Comparison of ENCODE assay signal across 18 cellular contexts in genomic region chr5:64347308-64347707, GRCh38.
DNase-seq lines count a peak whose midpoint lies in the region; ATAC-seq and TF ChIP-seq lines count a peak whose summit lies in the region.
"Had no signal": no experiment of that assay in that cellular context is flagged by ENCODE, and none has a peak within 500 bp of the region (broad histone marks: within the 10 kb centered on the region; RNA-seq: fewer than 3 reads in every experiment).

No MANE protein-coding gene starts in this region.

- H3F3A ChIP-seq in GM23248 (ENCODE audit: insufficient read depth), result no peaks in the 10 kb centered on the region

- no peak for TF ChIP-seq POLR2A in breast epithelium (IDR thresholded peaks at IDR 0.05)

- H3K9me3 ChIP-seq in breast epithelium, result peaks cover 0 to 9% of the 10 kb centered on the region in 2 donors
- no peaks in the 10 kb centered on the region for H3K9me3 ChIP-seq in GM23248 (ENCODE audit: low read depth)

- H2AFZ ChIP-seq in GM23248, result no peak overlapping the region

- CTCF ChIA-PET in MCF 10A (lab: Yijun Ruan, JAX), result interaction anchor here (0.7 to 5.9 kb wide), 7 partner anchors 24 to 435 kb away, joined by 3 to 48 read pairs (median 5); no protein-coding TSS in a partner anchor

- H3K4me1 ChIP-seq in breast epithelium, result no peaks in the 10 kb centered on the region
- H3K4me1 ChIP-seq in GM23248 (ENCODE audit: insufficient read depth), result no peaks in the 10 kb centered on the region
- H3K4me1 ChIP-seq: left lung had no signal

- H3K27ac Mint-ChIP-seq in MCF 10A (ENCODE audit: low read depth, unreplicated experiment), result no peak overlapping the region
- H3K27ac Mint-ChIP-seq in progenitor cell of endocrine pancreas, result no peak overlapping the region
- H3K27ac Mint-ChIP-seq: activated CD4-positive, alpha-beta T cell treated with anti-CD3 and anti-CD28 coated beads, Interleukin-2, amount 10 ng/mL, durations not matched to agents 24 days and 14 days; effector memory CD8-positive, alpha-beta T cell; naive thymus-derived CD4-positive, alpha-beta T cell had no signal

- H3K79me2 ChIP-seq in GM23248 (ENCODE audit: insufficient read depth), result no peaks in the 10 kb centered on the region

- H3K9ac ChIP-seq in GM23248, result no peak overlapping the region

- ATAC-seq in HG02970 (IDR thresholded peaks at IDR 0.05; ENCODE audit: low FRiP score, unreplicated experiment), result no peak
- no peak for ATAC-seq in HG03159 (IDR thresholded peaks at IDR 0.05; ENCODE audit: unreplicated experiment)
- ATAC-seq: effector memory CD8-positive, alpha-beta T cell; left lung; naive thymus-derived CD4-positive, alpha-beta T cell had no signal

- no TSS peak for BruUV-seq in MCF 10A (replicated peaks; lab: Mats Ljungman, UMichigan)

- in situ Hi-C loops in GM23248 (cut with MboI), result no loop called here

- H3K27me3 Mint-ChIP-seq in MCF 10A (ENCODE audit: insufficient read depth, unreplicated experiment) (no peaks in the 10 kb centered on the region), progenitor cell of endocrine pancreas (no peaks in the 10 kb centered on the region)
- H3K27me3 Mint-ChIP-seq: activated CD4-positive, alpha-beta T cell treated with anti-CD3 and anti-CD28 coated beads, Interleukin-2, amount 10 ng/mL, durations not matched to agents 24 days and 14 days; effector memory CD8-positive, alpha-beta T cell; naive thymus-derived CD4-positive, alpha-beta T cell had no signal

- H3K4me3 ChIP-seq in breast epithelium (no peak overlapping the region), GM23248 (no peak overlapping the region)
- H3K4me3 ChIP-seq: left lung had no signal

- POLR2A ChIA-PET in MCF 10A (lab: Yijun Ruan, JAX), result interaction anchor here (1.0 kb wide), 1 partner anchor 49 kb away, joined by 3 read pairs; no protein-coding TSS in a partner anchor

- H3K27me3 ChIP-seq in breast epithelium (no peaks in the 10 kb centered on the region), GM23248 (replicated peaks; ENCODE audit: insufficient read depth) (no peaks in the 10 kb centered on the region)
- H3K27me3 ChIP-seq: left lung had no signal

- intact Hi-C loops in MCF 10A (cut with micrococcal nuclease), result loop anchor here (1.0 to 2.0 kb wide), 2 partner anchors 119 to 265 kb away; no protein-coding TSS in a partner anchor
- intact Hi-C loops in breast epithelium (cut with DNase I; ENCODE audit: low total_unique reads), result no loop called here

- no peak overlapping the region for H3K4me2 ChIP-seq in GM23248 (ENCODE audit: unreplicated experiment)

- H3K4me1 Mint-ChIP-seq in MCF 10A (ENCODE audit: insufficient read depth, unreplicated experiment) (no peaks in the 10 kb centered on the region), progenitor cell of endocrine pancreas (ENCODE audit: low read depth) (no peaks in the 10 kb centered on the region)
- H3K4me1 Mint-ChIP-seq: activated CD4-positive, alpha-beta T cell treated with anti-CD3 and anti-CD28 coated beads, Interleukin-2, amount 10 ng/mL, durations not matched to agents 24 days and 14 days; naive thymus-derived CD4-positive, alpha-beta T cell had no signal

- TF ChIP-seq CTCF in MCF 10A (IDR thresholded peaks at IDR 0.05; ENCODE audit: unreplicated experiment), result peak; percentile 21
- no peak for TF ChIP-seq CTCF in breast epithelium (IDR thresholded peaks at IDR 0.05)
- TF ChIP-seq CTCF in progenitor cell of endocrine pancreas (IDR thresholded peaks at IDR 0.05; ENCODE audit: unreplicated experiment), result peak; percentile 9

- no peaks in the 10 kb centered on the region for H3K36me3 ChIP-seq in breast epithelium
- no peaks in the 10 kb centered on the region for H3K36me3 ChIP-seq in GM23248 (ENCODE audit: low read depth)
- H3K36me3 ChIP-seq: left lung had no signal

- H3K4me3 Mint-ChIP-seq in MCF 10A (ENCODE audit: unreplicated experiment), result no peak overlapping the region
- H3K4me3 Mint-ChIP-seq in progenitor cell of endocrine pancreas (ENCODE audit: low read depth), result no peak overlapping the region
- H3K4me3 Mint-ChIP-seq: activated CD4-positive, alpha-beta T cell treated with anti-CD3 and anti-CD28 coated beads, Interleukin-2, amount 10 ng/mL, durations not matched to agents 24 days and 14 days; effector memory CD8-positive, alpha-beta T cell; naive thymus-derived CD4-positive, alpha-beta T cell had no signal

- DNase-seq in MCF 10A (ENCODE audit: unreplicated experiment) (peak; percentile 13), breast epithelium (ENCODE audit: low spot score in 2 of 2) (no peak), NCI-H2227 (lab: John Stamatoyannopoulos, UW; ENCODE audit: unreplicated experiment) (peak; percentile 0), cerebellar cortex (ENCODE audit: low spot score) (peak; percentile 8), progenitor cell of endocrine pancreas (ENCODE audit: low spot score, unreplicated experiment) (no peak), GM23248 (no peak)
- DNase-seq: activated CD4-positive, alpha-beta T cell treated with anti-CD3 and anti-CD28 coated beads, Interleukin-2, amount 10 ng/mL, durations not matched to agents 24 days and 14 days; activated naive CD4-positive, alpha-beta T cell treated with anti-CD3 and anti-CD28 coated beads, Interleukin-2, amount 50 U/mL, for 16 hours; effector memory CD8-positive, alpha-beta T cell; foreskin fibroblast; Karpas-422; left lung; naive thymus-derived CD4-positive, alpha-beta T cell; NCI-H2029; SHP77; T-helper 9 cell had no signal

- H3K36me3 Mint-ChIP-seq in MCF 10A (ENCODE audit: insufficient read depth, unreplicated experiment) (no peaks in the 10 kb centered on the region), progenitor cell of endocrine pancreas (ENCODE audit: insufficient read depth) (no peaks in the 10 kb centered on the region)
- H3K36me3 Mint-ChIP-seq: naive thymus-derived CD4-positive, alpha-beta T cell had no signal

- H3K9me2 ChIP-seq in GM23248 (ENCODE audit: insufficient read depth), result no peaks in the 10 kb centered on the region

- H4K20me1 ChIP-seq in GM23248 (ENCODE audit: insufficient read depth), result no peaks in the 10 kb centered on the region

- no peaks in the 10 kb centered on the region for H3K9me3 Mint-ChIP-seq in MCF 10A (ENCODE audit: unreplicated experiment)
- H3K9me3 Mint-ChIP-seq in progenitor cell of endocrine pancreas (ENCODE audit: low read depth), result peaks cover 6% of the 10 kb centered on the region
- H3K9me3 Mint-ChIP-seq: activated CD4-positive, alpha-beta T cell treated with anti-CD3 and anti-CD28 coated beads, Interleukin-2, amount 10 ng/mL, durations not matched to agents 24 days and 14 days had no signal

- H3K27ac ChIP-seq in breast epithelium (no peak overlapping the region), GM23248 (no peak overlapping the region)
- H3K27ac ChIP-seq: left lung had no signal

Comparison
In these comparisons a context has a peak if more than half of its experiments do, and no peak if none do; other contexts are left out.
1. DNase-seq: peak in MCF 10A (single experiment), NCI-H2227 (single experiment) and cerebellar cortex (single experiment); none in breast epithelium (0 of 2), progenitor cell of endocrine pancreas (single experiment) and GM23248 (single experiment).
2. CTCF ChIP-seq: peak in MCF 10A (single experiment) and progenitor cell of endocrine pancreas (single experiment); none in breast epithelium (0 of 3).